ENCODE assay signal across 8 cellular contexts in the genomic region with DNA sequence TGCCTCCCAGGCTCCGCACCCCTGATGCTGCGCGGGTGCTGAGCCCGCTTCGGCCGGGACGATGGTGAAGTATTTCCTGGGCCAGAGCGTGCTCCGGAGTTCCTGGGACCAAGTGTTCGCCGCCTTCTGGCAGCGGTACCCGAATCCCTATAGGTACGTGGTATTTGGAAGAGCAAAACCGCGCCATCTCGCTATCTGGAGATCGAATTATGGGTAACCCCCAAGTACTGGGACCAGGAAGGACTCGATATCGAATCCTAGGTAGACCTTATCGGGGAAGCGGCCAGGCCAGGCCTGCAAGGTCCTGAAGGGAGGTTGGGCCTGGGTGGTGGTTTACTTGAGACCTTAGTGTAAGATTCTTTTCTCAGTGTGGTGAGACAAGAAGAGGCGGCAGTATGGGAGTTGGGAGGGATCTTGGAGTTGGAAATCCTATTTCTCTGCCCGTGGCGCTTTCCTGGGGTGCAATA. TPM values are rescaled to one million over a fixed set of nuclear protein-coding genes. Genes with fewer than 3 reads are reported as not detected.
DNase-seq lines count a peak whose midpoint lies in the region; ATAC-seq, FAIRE-seq and TF ChIP-seq lines count a peak whose summit lies in the region.

No MANE protein-coding gene starts in this region.

- ATAC-seq in heart right ventricle (no peak), GM21717 (IDR thresholded peaks at IDR 0.05; ENCODE audit: unreplicated experiment) (no peak)

- peak overlapping the region; percentile 90 to 96 (median 94) for H3K9ac ChIP-seq in skeletal muscle tissue (ENCODE audit: low read depth in 1 of 3, low read length in 3 of 3)

- TF ChIP-seq CTCF in WI38 (IDR thresholded peaks at IDR 0.05; ENCODE audit: low read depth, low read length) (no peak), heart right ventricle (IDR thresholded peaks at IDR 0.05) (no peak)

- no peak for TF ChIP-seq POLR2A in GM12891 (IDR thresholded peaks at IDR 0.05; ENCODE audit: low read depth, low read length)

- intact Hi-C loops in activated naive CD4-positive, alpha-beta T cell treated with anti-CD3 and anti-CD28 coated beads for 36 hours (cut with micrococcal nuclease) = loop anchor here (1.0 to 2.0 kb wide), 3 partner anchors 8 to 189 kb away; no protein-coding TSS in a partner anchor
- intact Hi-C loops in heart right ventricle (cut with DNase I) = loop anchor here in 6 of 10 donors (5.0 to 10.0 kb wide), 3 partner anchors 187 to 192 kb away; no protein-coding TSS in a partner anchor

- peaks cover 29% of the 10 kb centered on the region for H3K36me3 Mint-ChIP-seq in activated naive CD4-positive, alpha-beta T cell treated with anti-CD3 and anti-CD28 coated beads for 36 hours (ENCODE audit: low read depth)

- H3K4me1 ChIP-seq in heart right ventricle (peaks cover 20 to 91% (median 52%) of the 10 kb centered on the region in 9 donors), skeletal muscle tissue (ENCODE audit: control insufficient read depth in 3 of 3, insufficient read depth in 3 of 3, low read length in 3 of 3) (peaks cover 37 to 67% (median 40%) of the 10 kb centered on the region in 3 donors)

- WGBS in heart right ventricle, 2 donors = 1 to 2% methylated on average over 25 of the region's 25 CpGs

- H3K36me3 ChIP-seq in heart right ventricle = peaks cover 0 to 47% (median 7%) of the 10 kb centered on the region in 9 donors
- peaks cover 26 to 33% (median 31%) of the 10 kb centered on the region in 3 donors for H3K36me3 ChIP-seq in skeletal muscle tissue (ENCODE audit: control insufficient read depth in 3 of 3, insufficient read depth in 3 of 3, low read length in 3 of 3)

- FAIRE-seq in GM12891 (lab: Jason Lieb, UNC) = no peak

- no peaks in the 10 kb centered on the region for H3K9me3 Mint-ChIP-seq in activated naive CD4-positive, alpha-beta T cell treated with anti-CD3 and anti-CD28 coated beads for 36 hours

- H3K27ac Mint-ChIP-seq in activated naive CD4-positive, alpha-beta T cell treated with anti-CD3 and anti-CD28 coated beads for 36 hours = peak overlapping the region; percentile 88

- H3K27me3 Mint-ChIP-seq in activated naive CD4-positive, alpha-beta T cell treated with anti-CD3 and anti-CD28 coated beads for 36 hours (ENCODE audit: low read depth) = no peaks in the 10 kb centered on the region

- H3K4me3 Mint-ChIP-seq in activated naive CD4-positive, alpha-beta T cell treated with anti-CD3 and anti-CD28 coated beads for 36 hours = peak overlapping the region; percentile 95

- H3K4me1 Mint-ChIP-seq in activated naive CD4-positive, alpha-beta T cell treated with anti-CD3 and anti-CD28 coated beads for 36 hours (ENCODE audit: low read depth) = peaks cover 63% of the 10 kb centered on the region

- H3K27ac ChIP-seq in heart right ventricle = peak overlapping the region; percentile 72 to 97 (median 89)
- peak overlapping the region; percentile 82 for H3K27ac ChIP-seq in skeletal muscle tissue (ENCODE audit: low read depth, low read length)

- H3K27me3 ChIP-seq in heart right ventricle (no peaks in the 10 kb centered on the region), skeletal muscle tissue (ENCODE audit: control insufficient read depth in 3 of 3, insufficient read depth in 3 of 3, low read length in 3 of 3) (no peaks in the 10 kb centered on the region)

- no peak for DNase-seq in activated naive CD4-positive, alpha-beta T cell treated with anti-CD3 and anti-CD28 coated beads for 36 hours
- no peak for DNase-seq in activated naive CD4-positive, alpha-beta T cell treated with anti-CD3 and anti-CD28 coated beads, Interleukin-2, amount 50 U/mL, for 16 hours
- DNase-seq in heart right ventricle (no peak), C1 segment of cervical spinal cord (lab: John Stamatoyannopoulos, UW) (no peak), GM12891 (ENCODE audit: insufficient read length, low spot score) (no peak)

- H3K9me3 ChIP-seq in heart right ventricle (no peaks in the 10 kb centered on the region), skeletal muscle tissue (ENCODE audit: control insufficient read depth in 3 of 3, low read length in 3 of 3) (no peaks in the 10 kb centered on the region)

- CTCF ChIA-PET in activated naive CD4-positive, alpha-beta T cell treated with anti-CD3 and anti-CD28 coated beads for 36 hours (lab: Charles Lee) = interaction anchor here (0.6 to 1.2 kb wide), 4 partner anchors 98 to 867 kb away, joined by 3 read pairs; no protein-coding TSS in a partner anchor

- peak overlapping the region; percentile 91 for H3K4me3 ChIP-seq in WI38 (ENCODE audit: low read depth, low read length)
- H3K4me3 ChIP-seq in heart right ventricle = peak overlapping the region; percentile 67 to 100 (median 94)
- H3K4me3 ChIP-seq in skeletal muscle tissue (ENCODE audit: low read length in 3 of 3) = peak overlapping the region; percentile 90 to 99 (median 95)

TF ChIP-seq in GM12891, 5 proteins besides CTCF, POLR2A, EP300 and RAD21:
- TF ChIP-seq PAX5 (IDR thresholded peaks at IDR 0.05; ENCODE audit: insufficient read depth, low read length, severe bottlenecking) (no peak), POU2F2 (IDR thresholded peaks at IDR 0.05; ENCODE audit: low read depth, low read length) (no peak), SPI1 (IDR thresholded peaks at IDR 0.05; ENCODE audit: low read depth, low read length) (no peak), POLR2AphosphoS5 (IDR thresholded peaks at IDR 0.05; ENCODE audit: low read depth, low read length) (no peak), TAF1 (IDR thresholded peaks at IDR 0.05; ENCODE audit: low read depth, low read length) (no peak)

RNA-seq across cellular contexts. Expression of a gene that starts 0.4 kb away (rescaled TPM):
- total RNA-seq in activated naive CD4-positive, alpha-beta T cell treated with anti-CD3 and anti-CD28 coated beads for 36 hours = 100 to 1,000 TPM; 253 to 254 TPM
- total RNA-seq in heart right ventricle = 10 to 100 TPM; 32.3 to 69.8 (median 36.2) TPM
- 100 to 1,000 TPM in 1 of 2 donors, 10 to 100 TPM in 1; 53.9 to 166 TPM for polyA plus RNA-seq in heart right ventricle
- total RNA-seq in skeletal muscle tissue = 39.1 TPM
- 175 TPM for polyA plus RNA-seq in GM12891 (2012; ENCODE audit: low read depth, missing spikeins)

RNA-seq across cellular contexts. Expression of a gene that starts 0.4 kb away (rescaled TPM):
- total RNA-seq in activated naive CD4-positive, alpha-beta T cell treated with anti-CD3 and anti-CD28 coated beads for 36 hours = 10 to 100 TPM; 10.9 to 13.2 TPM
- total RNA-seq in heart right ventricle = 10 to 100 TPM; 14.7 to 22.1 (median 19.3) TPM
- polyA plus RNA-seq in heart right ventricle = 10 to 100 TPM; 31.7 to 39.4 TPM
- total RNA-seq in skeletal muscle tissue = 12.0 TPM
- polyA plus RNA-seq in GM12891 (2012; ENCODE audit: low read depth, missing spikeins) = 28.4 TPM

RNA-seq across cellular contexts. Expression of a gene that starts 7.7 kb away (rescaled TPM):
- 10 to 100 TPM; 45.0 to 51.7 TPM for total RNA-seq in activated naive CD4-positive, alpha-beta T cell treated with anti-CD3 and anti-CD28 coated beads for 36 hours
- total RNA-seq in heart right ventricle (1 to 10 TPM; 1.2 to 6.4 (median 2.4) TPM), skeletal muscle tissue (5.7 TPM)
- polyA plus RNA-seq in heart right ventricle = 1 to 10 TPM; 2.3 to 7.1 TPM
- polyA plus RNA-seq in GM12891 (2012; ENCODE audit: low read depth, missing spikeins) = 11.9 TPM

RNA-seq across cellular contexts. Expression of a gene that starts 47.5 kb away (rescaled TPM):
- 10 to 100 TPM; 82.2 to 83.9 TPM for total RNA-seq in activated naive CD4-positive, alpha-beta T cell treated with anti-CD3 and anti-CD28 coated beads for 36 hours
- total RNA-seq in heart right ventricle = 100 to 1,000 TPM in 1 of 10 donors, 10 to 100 TPM in 9; 46.3 to 111 (median 56.3) TPM
- polyA plus RNA-seq in heart right ventricle = 100 to 1,000 TPM in 1 of 2 donors, 10 to 100 TPM in 1; 47.4 to 215 TPM
- total RNA-seq in skeletal muscle tissue = 124 TPM
- 139 TPM for polyA plus RNA-seq in GM12891 (2012; ENCODE audit: low read depth, missing spikeins)

RNA-seq across cellular contexts. Expression of a gene that starts 53.8 kb away (rescaled TPM):
- total RNA-seq in activated naive CD4-positive, alpha-beta T cell treated with anti-CD3 and anti-CD28 coated beads for 36 hours = 10 to 100 TPM; 34.6 to 39.2 TPM
- total RNA-seq in heart right ventricle (1 to 10 TPM; 2.2 to 9.6 (median 4.5) TPM), skeletal muscle tissue (12.5 TPM)
- 1 to 10 TPM; 2.6 to 3.9 TPM for polyA plus RNA-seq in heart right ventricle
- polyA plus RNA-seq in GM12891 (2012; ENCODE audit: low read depth, missing spikeins) = 43.2 TPM
